20 cellular contexts compared by ENCODE assay signal in genomic region chr5:54049963-54050362, GRCh38.
DNase-seq lines count a peak whose midpoint lies in the region; ATAC-seq and TF ChIP-seq lines count a peak whose summit lies in the region.
"Had no signal": no experiment of that assay in that cellular context is flagged by ENCODE, and none has a peak within 500 bp of the region (broad histone marks: within the 10 kb centered on the region; RNA-seq: fewer than 3 reads in every experiment).

No MANE protein-coding gene starts in this region.

- DNase-seq in AG04449 (ENCODE audit: low read depth, low spot score) (peak; percentile 17), GM03348 (ENCODE audit: low spot score) (peak; percentile 68), astrocyte of the hippocampus (ENCODE audit: low read depth, low spot score) (peak; percentile 48), left cardiac atrium (no peak), SHP77 (lab: John Stamatoyannopoulos, UW) (no peak)
- no peak for DNase-seq in naive thymus-derived CD4-positive, alpha-beta T cell
- DNase-seq: activated CD4-positive, alpha-beta T cell treated with anti-CD3 and anti-CD28 coated beads for 1 hour; activated CD8-positive, alpha-beta memory T cell treated with anti-CD3 and anti-CD28 coated beads, Interleukin-2, amount 50 U/mL, for 48 hours; activated naive CD4-positive, alpha-beta T cell treated with anti-CD3 and anti-CD28 coated beads for 36 hours; dorsolateral prefrontal cortex; esophagus squamous epithelium; mammary epithelial cell; NCI-H187; NCI-H446 treated with DMSO at 0.1 percent for 48 hours; nephron progenitor cell had no signal

- CTCF ChIA-PET in AG04449 (lab: Yijun Ruan, JAX), result interaction anchor here (1.7 kb wide), 1 partner anchor 12 kb away, joined by 9 read pairs; no protein-coding TSS in a partner anchor
- CTCF ChIA-PET in naive thymus-derived CD4-positive, alpha-beta T cell (lab: Charles Lee), result interaction anchor here (0.6 kb wide), 1 partner anchor 92 kb away, joined by 3 read pairs; no protein-coding TSS in a partner anchor

- no peak overlapping the region for H3K27ac Mint-ChIP-seq in naive thymus-derived CD4-positive, alpha-beta T cell
- H3K27ac Mint-ChIP-seq: activated naive CD4-positive, alpha-beta T cell treated with anti-CD3 and anti-CD28 coated beads for 36 hours; B cell; brain; nephron progenitor cell had no signal

- POLR2A ChIA-PET in AG04449 (lab: Yijun Ruan, JAX), result no interaction called here
- POLR2A ChIA-PET in naive thymus-derived CD4-positive, alpha-beta T cell (lab: Charles Lee), result no interaction called here

- H3K4me3 Mint-ChIP-seq in naive thymus-derived CD4-positive, alpha-beta T cell, result no peak overlapping the region
- H3K4me3 Mint-ChIP-seq: activated naive CD4-positive, alpha-beta T cell treated with anti-CD3 and anti-CD28 coated beads for 36 hours; B cell; brain; nephron progenitor cell had no signal

- H3K9me3 ChIP-seq in naive thymus-derived CD4-positive, alpha-beta T cell (ENCODE audit: control insufficient read depth in 2 of 3, low read length in 3 of 3), result no peaks in the 10 kb centered on the region
- H3K9me3 ChIP-seq: esophagus squamous epithelium had no signal

- H3K36me3 ChIP-seq in naive thymus-derived CD4-positive, alpha-beta T cell (ENCODE audit: control insufficient read depth in 2 of 3, insufficient read depth in 3 of 3, low read length in 3 of 3), result no peaks in the 10 kb centered on the region
- H3K36me3 ChIP-seq: esophagus squamous epithelium had no signal

- peak; percentile 49 to 84 for ATAC-seq in left cardiac atrium
- ATAC-seq in naive thymus-derived CD4-positive, alpha-beta T cell, result no peak
- no peak for ATAC-seq in GM21737 (IDR thresholded peaks at IDR 0.05; ENCODE audit: unreplicated experiment)
- ATAC-seq in GM18870 (IDR thresholded peaks at IDR 0.05; ENCODE audit: unreplicated experiment), result no peak
- ATAC-seq: HCT116 had no signal

- no peak for TF ChIP-seq CTCF in AG04449 (IDR thresholded peaks at IDR 0.05; ENCODE audit: insufficient read depth, low read length, missing control alignments)

- no peaks in the 10 kb centered on the region for H3K4me1 ChIP-seq in naive thymus-derived CD4-positive, alpha-beta T cell (ENCODE audit: control insufficient read depth in 2 of 2, insufficient read depth in 2 of 2, low read length in 2 of 2)

- no peaks in the 10 kb centered on the region for H3K27me3 Mint-ChIP-seq in naive thymus-derived CD4-positive, alpha-beta T cell
- H3K27me3 Mint-ChIP-seq: B cell, brain had no signal

- intact Hi-C loops in left cardiac atrium (cut with DNase I), result no loop called here
- intact Hi-C loops in naive thymus-derived CD4-positive, alpha-beta T cell (cut with micrococcal nuclease), result no loop called here

- H3K36me3 Mint-ChIP-seq in naive thymus-derived CD4-positive, alpha-beta T cell, result peaks cover 0 to 25% (median 3%) of the 10 kb centered on the region in 5 donors
- H3K36me3 Mint-ChIP-seq: brain had no signal

- peaks cover 0 to 6% (median 0%) of the 10 kb centered on the region in 11 donors for H3K9me3 Mint-ChIP-seq in naive thymus-derived CD4-positive, alpha-beta T cell
- H3K9me3 Mint-ChIP-seq: activated naive CD4-positive, alpha-beta T cell treated with anti-CD3 and anti-CD28 coated beads for 36 hours; brain; nephron progenitor cell had no signal

- no peak overlapping the region for H3K4me3 ChIP-seq in AG04449 (ENCODE audit: low read depth, low read length)
- H3K4me3 ChIP-seq in naive thymus-derived CD4-positive, alpha-beta T cell (ENCODE audit: low read length), result no peak overlapping the region
- H3K4me3 ChIP-seq: dorsolateral prefrontal cortex, esophagus squamous epithelium had no signal

- no peaks in the 10 kb centered on the region for H3K4me1 Mint-ChIP-seq in naive thymus-derived CD4-positive, alpha-beta T cell
- H3K4me1 Mint-ChIP-seq: B cell had no signal

- H3K27ac ChIP-seq in naive thymus-derived CD4-positive, alpha-beta T cell (ENCODE audit: low read depth, low read length), result no peak overlapping the region
- H3K27ac ChIP-seq: dorsolateral prefrontal cortex, esophagus squamous epithelium had no signal

- no peaks in the 10 kb centered on the region for H3K27me3 ChIP-seq in naive thymus-derived CD4-positive, alpha-beta T cell (ENCODE audit: control insufficient read depth in 2 of 2, insufficient read depth in 2 of 2, low read length in 2 of 2)
- H3K27me3 ChIP-seq: dorsolateral prefrontal cortex, esophagus squamous epithelium had no signal

Comparison
In these comparisons a context has a peak if more than half of its experiments do, and no peak if none do; other contexts are left out.
1. DNase-seq: peak in AG04449 (single experiment), GM03348 (single experiment) and astrocyte of the hippocampus (single experiment); none in left cardiac atrium (single experiment), SHP77 (0 of 2) and naive thymus-derived CD4-positive, alpha-beta T cell (0 of 9).
2. ATAC-seq: peak in left cardiac atrium (2 of 2); none in naive thymus-derived CD4-positive, alpha-beta T cell (single experiment), GM21737 (single experiment) and GM18870 (single experiment).